21 cellular contexts compared by ENCODE assay signal in genomic region chr2:188819781-188820180, GRCh38.
DNase-seq lines count a peak whose midpoint lies in the region; ATAC-seq lines count a peak whose summit lies in the region.
"Had no signal": no experiment of that assay in that cellular context is flagged by ENCODE, and none has a peak within 500 bp of the region (broad histone marks: within the 10 kb centered on the region; RNA-seq: fewer than 3 reads in every experiment).

No MANE protein-coding gene starts in this region.

- intact Hi-C loops in sciatic nerve (cut with DNase I), result no loop called here

- H3K27ac Mint-ChIP-seq in natural killer cell treated with Interleukin-12 subunit alpha and Interleukin-12 subunit beta and Interleukin-15 and Interleukin-18, amount 100 ng/mL, for 72 hours, result no peak overlapping the region
- H3K27ac Mint-ChIP-seq: activated CD8-positive, alpha-beta T cell treated with anti-CD3 and anti-CD28 coated beads, Interleukin-2, amount 10 ng/mL, durations not matched to agents 7 days and 5 days; CD4-positive, alpha-beta T cell had no signal

- peak; percentile 10 for ATAC-seq in sciatic nerve
- ATAC-seq in natural killer cell treated with Interleukin-12 subunit alpha and Interleukin-12 subunit beta and Interleukin-15 and Interleukin-18, amount 100 ng/mL, for 72 hours, result no peak
- ATAC-seq: activated CD8-positive, alpha-beta T cell treated with anti-CD3 and anti-CD28 coated beads, Interleukin-2, amount 10 ng/mL, durations not matched to agents 7 days and 5 days; gastrocnemius medialis; right cardiac atrium had no signal

- H3K27me3 Mint-ChIP-seq in natural killer cell treated with Interleukin-12 subunit alpha and Interleukin-12 subunit beta and Interleukin-15 and Interleukin-18, amount 100 ng/mL, for 72 hours, result no peaks in the 10 kb centered on the region
- H3K27me3 Mint-ChIP-seq: CD4-positive, alpha-beta T cell had no signal

- peak; percentile 2 for DNase-seq in ELF-1 (ENCODE audit: low read depth, low spot score)
- peak; percentile 22 for DNase-seq in astrocyte of the hippocampus (ENCODE audit: low read depth, low spot score)
- DNase-seq in kidney glomerular epithelial cell (lab: John Stamatoyannopoulos, UW), result peak; percentile 8
- no peak for DNase-seq in sciatic nerve (ENCODE audit: low spot score)
- no peak for DNase-seq in mesenteric fat pad (ENCODE audit: low spot score)
- DNase-seq in natural killer cell treated with Interleukin-12 subunit alpha and Interleukin-12 subunit beta and Interleukin-15 and Interleukin-18, amount 100 ng/mL, for 72 hours (ENCODE audit: low spot score), result no peak
- no peak for DNase-seq in NCI-H524 (lab: John Stamatoyannopoulos, UW)
- DNase-seq in NCI-H446 (lab: John Stamatoyannopoulos, UW), result no peak
- DNase-seq: activated CD4-positive, CD25-positive, alpha-beta regulatory T cell treated with anti-CD3 and anti-CD28 coated beads, Interleukin-2, amount 50 U/mL, for 72 hours; activated CD8-positive, alpha-beta T cell treated with anti-CD3 and anti-CD28 coated beads, Interleukin-2, amount 10 ng/mL, durations not matched to agents 7 days and 5 days; CD4-positive, alpha-beta T cell; dermis blood vessel endothelial cell; DMS 273 treated with DMSO at 0.1 percent for 48 hours; gastrocnemius medialis; GDM1; Karpas-422; kidney; NCI-H187; NCI-H748 treated with DMSO at 0.1 percent for 48 hours; ovary; right cardiac atrium had no signal

- no peaks in the 10 kb centered on the region for H3K36me3 Mint-ChIP-seq in natural killer cell treated with Interleukin-12 subunit alpha and Interleukin-12 subunit beta and Interleukin-15 and Interleukin-18, amount 100 ng/mL, for 72 hours

- no peaks in the 10 kb centered on the region for H3K4me1 Mint-ChIP-seq in natural killer cell treated with Interleukin-12 subunit alpha and Interleukin-12 subunit beta and Interleukin-15 and Interleukin-18, amount 100 ng/mL, for 72 hours (ENCODE audit: low read depth in 2 of 2)

- no peak overlapping the region for H3K4me3 Mint-ChIP-seq in natural killer cell treated with Interleukin-12 subunit alpha and Interleukin-12 subunit beta and Interleukin-15 and Interleukin-18, amount 100 ng/mL, for 72 hours
- H3K4me3 Mint-ChIP-seq: activated CD8-positive, alpha-beta T cell treated with anti-CD3 and anti-CD28 coated beads, Interleukin-2, amount 10 ng/mL, durations not matched to agents 7 days and 5 days; CD4-positive, alpha-beta T cell had no signal

- peaks cover 8% of the 10 kb centered on the region for H3K9me3 Mint-ChIP-seq in natural killer cell treated with Interleukin-12 subunit alpha and Interleukin-12 subunit beta and Interleukin-15 and Interleukin-18, amount 100 ng/mL, for 72 hours
- H3K9me3 Mint-ChIP-seq: CD4-positive, alpha-beta T cell had no signal

Comparison
In these comparisons a context has a peak if more than half of its experiments do, and no peak if none do; other contexts are left out.
1. DNase-seq: peak in ELF-1 (single experiment), astrocyte of the hippocampus (single experiment) and kidney glomerular epithelial cell (single experiment); none in sciatic nerve (single experiment), mesenteric fat pad (single experiment), natural killer cell treated with Interleukin-12 subunit alpha and Interleukin-12 subunit beta and Interleukin-15 and Interleukin-18, amount 100 ng/mL, for 72 hours (single experiment), NCI-H524 (0 of 2) and NCI-H446 (0 of 2).